8 cellular contexts compared by ENCODE assay signal in genomic region chr12:111767362-111768158, GRCh38. TPM values are rescaled to one million over a fixed set of nuclear protein-coding genes. Genes with fewer than 3 reads are reported as not detected.
DNase-seq lines count a peak whose midpoint lies in the region; ATAC-seq and TF ChIP-seq lines count a peak whose summit lies in the region.

No MANE protein-coding gene starts in this region.

- TF ChIP-seq POLR2A in prostate gland (IDR thresholded peaks at IDR 0.05), result no peak

- no peaks in the 10 kb centered on the region for H3K9me3 ChIP-seq in prostate gland

- H3K4me3 ChIP-seq in WI38 (ENCODE audit: low read depth, low read length) (peak overlapping the region; percentile 76), prostate gland (peak overlapping the region; percentile 80 to 93)

- no peaks in the 10 kb centered on the region for H3K36me3 ChIP-seq in prostate gland

- ATAC-seq in Right ventricle myocardium superior (ENCODE audit: poor library complexity), result peak; percentile 36
- no peak for ATAC-seq in GM21381 (IDR thresholded peaks at IDR 0.05; ENCODE audit: unreplicated experiment)
- no peak for ATAC-seq in GM19463 (IDR thresholded peaks at IDR 0.05; ENCODE audit: unreplicated experiment)

- peaks cover 2% of the 10 kb centered on the region for H3K4me1 ChIP-seq in prostate gland (replicated peaks)

- intact Hi-C loops in Right ventricle myocardium superior (cut with DNase I), result no loop called here
- intact Hi-C loops in prostate gland (cut with DNase I), result loop anchor here (5.0 kb wide), 1 partner anchor 45 kb away; no protein-coding TSS in a partner anchor

- DNase-seq in NCI-H2107 treated with DMSO at 0.1 percent for 48 hours (lab: John Stamatoyannopoulos, UW; ENCODE audit: unreplicated experiment), result peak; percentile 15
- no peak for DNase-seq in NCI-H2107 (lab: John Stamatoyannopoulos, UW)
- peak; percentile 63 for DNase-seq in Right ventricle myocardium superior
- no peak for DNase-seq in prostate gland (ENCODE audit: low spot score)
- DNase-seq in NCI-H748 treated with DMSO at 0.1 percent for 48 hours (lab: John Stamatoyannopoulos, UW), result no peak

- H3K27ac ChIP-seq in prostate gland, result peak overlapping the region; percentile 88 to 91

- H3K27me3 ChIP-seq in prostate gland (replicated peaks; ENCODE audit: insufficient read depth), result no peaks in the 10 kb centered on the region

- 2% methylated on average over 18 of the region's 18 CpGs for WGBS in prostate gland

- TF ChIP-seq CTCF in WI38 (IDR thresholded peaks at IDR 0.05; ENCODE audit: low read depth, low read length) (no peak), prostate gland (IDR thresholded peaks at IDR 0.05) (no peak)

RNA-seq across cellular contexts. Expression of gene ALDH2, which starts 0.8 kb away (rescaled TPM):
- total RNA-seq in Right ventricle myocardium superior (459 TPM), prostate gland (100 to 1,000 TPM; 107 to 164 TPM)

Comparison
In these comparisons a context has a peak if more than half of its experiments do, and no peak if none do; other contexts are left out.
1. DNase-seq: peak in NCI-H2107 treated with DMSO at 0.1 percent for 48 hours (single experiment) and Right ventricle myocardium superior (single experiment); none in NCI-H2107 (single experiment), prostate gland (single experiment) and NCI-H748 treated with DMSO at 0.1 percent for 48 hours (single experiment).